8 cellular contexts compared by ENCODE assay signal in genomic region chr15:101187820-101188516, GRCh38.
DNase-seq lines count a peak whose midpoint lies in the region; ATAC-seq and TF ChIP-seq lines count a peak whose summit lies in the region.

No MANE protein-coding gene starts in this region.

- peak overlapping the region in 1 of 2 experiments; percentile 88 for H3K4ac ChIP-seq in mesenchymal stem cell (ENCODE audit: low read depth in 1 of 2, low read length in 2 of 2)

- 13% methylated on average over 14 of the region's 17 CpGs for WGBS in mesenchymal stem cell

- no peak overlapping the region for H2BK15ac ChIP-seq in mesenchymal stem cell (ENCODE audit: low read depth, poor library complexity, severe bottlenecking)

- no peak overlapping the region for H4K91ac ChIP-seq in mesenchymal stem cell (ENCODE audit: low read length)

- peak overlapping the region; percentile 11 for H2AK5ac ChIP-seq in mesenchymal stem cell (ENCODE audit: low read length, severe bottlenecking)

- H3K79me1 ChIP-seq in mesenchymal stem cell (replicated peaks; ENCODE audit: low read length, poor library complexity, severe bottlenecking): peaks cover 5% of the 10 kb centered on the region

- no peaks in the 10 kb centered on the region for H3K9me3 ChIP-seq in mesenchymal stem cell (ENCODE audit: control insufficient read depth, low read length)

- H3K27me3 ChIP-seq in mesenchymal stem cell (ENCODE audit: control insufficient read depth in 1 of 2, insufficient read depth in 1 of 2, low read length in 2 of 2): no peaks in the 10 kb centered on the region

- no peak overlapping the region for H3K18ac ChIP-seq in mesenchymal stem cell (ENCODE audit: low read depth in 1 of 2, low read length in 2 of 2)

- no peak overlapping the region for H3K14ac ChIP-seq in mesenchymal stem cell (ENCODE audit: low read length in 2 of 2)

- no peak overlapping the region for H4K8ac ChIP-seq in mesenchymal stem cell (ENCODE audit: low read length)

- H2BK120ac ChIP-seq in mesenchymal stem cell (ENCODE audit: low read depth, low read length): no peak overlapping the region

- peak overlapping the region; percentile 79 for H3K27ac ChIP-seq in mesenchymal stem cell (ENCODE audit: low read length, poor library complexity, severe bottlenecking)

- H3K4me3 ChIP-seq in GM12864 (ENCODE audit: low read depth, low read length): peak overlapping the region; percentile 7; the same call in 1 of the 2 replicates
- peak overlapping the region; percentile 8 for H3K4me3 ChIP-seq in astrocyte of the spinal cord (ENCODE audit: low read depth, low read length)
- peak overlapping the region in 1 of 2 experiments; percentile 48 for H3K4me3 ChIP-seq in mesenchymal stem cell (ENCODE audit: insufficient read depth in 1 of 2, low read depth in 1 of 2, low read length in 2 of 2)

- peaks cover 24% of the 10 kb centered on the region for H3K4me1 ChIP-seq in mesenchymal stem cell (ENCODE audit: control insufficient read depth, insufficient read depth, low read depth, low read length)

- no peak overlapping the region for H3K23ac ChIP-seq in mesenchymal stem cell (ENCODE audit: low read length in 2 of 2)

- H3K9ac ChIP-seq in mesenchymal stem cell (ENCODE audit: low read length): peak overlapping the region; percentile 68

- no peak overlapping the region for H2BK5ac ChIP-seq in mesenchymal stem cell (ENCODE audit: low read depth, low read length, poor library complexity, severe bottlenecking)

- peak; percentile 87 for ATAC-seq in HG02885 (IDR thresholded peaks at IDR 0.05; ENCODE audit: poor library complexity, unreplicated experiment)

- in situ Hi-C loops in astrocyte of the spinal cord (cut with HindIII; ENCODE audit: low sequenced_read_pairs): no loop called here

- peaks cover 5% of the 10 kb centered on the region in 2 experiments for H3K36me3 ChIP-seq in mesenchymal stem cell (ENCODE audit: control insufficient read depth in 1 of 2, insufficient read depth in 2 of 2, low read depth in 1 of 2, low read length in 2 of 2)

- no peak for DNase-seq in GM12864 (ENCODE audit: low read depth)
- peak; percentile 93 for DNase-seq in astrocyte of the spinal cord (ENCODE audit: low read depth, low spot score)
- peak; percentile 99 for DNase-seq in mesenchymal stem cell
- no peak for DNase-seq in NCI-H510A (lab: John Stamatoyannopoulos, UW)
- DNase-seq in COR-L47 (lab: John Stamatoyannopoulos, UW): no peak
- no peak for DNase-seq in activated effector memory CD4-positive, alpha-beta T cell treated with Interleukin-2 at 50 U/mL for 16 hours
- DNase-seq in middle frontal gyrus (ENCODE audit: extremely low spot score, low spot score): no peak

- H2BK12ac ChIP-seq in mesenchymal stem cell (ENCODE audit: low read length in 2 of 2): peak overlapping the region in 1 of 2 experiments; percentile 7

- H2AFZ ChIP-seq in mesenchymal stem cell (ENCODE audit: low read depth, low read length): no peak overlapping the region

- peak overlapping the region; percentile 18 for H3K4me2 ChIP-seq in mesenchymal stem cell (ENCODE audit: low read length, poor library complexity, severe bottlenecking)

- no peak for TF ChIP-seq CTCF in GM12864 (IDR thresholded peaks at IDR 0.05; ENCODE audit: low read depth, low read length, missing control alignments)
- TF ChIP-seq CTCF in astrocyte of the spinal cord (IDR thresholded peaks at IDR 0.05; ENCODE audit: low read depth, low read length): no peak

Comparison
In these comparisons a context has a peak if more than half of its experiments do, and no peak if none do; other contexts are left out.
1. DNase-seq: peak in astrocyte of the spinal cord (single experiment) and mesenchymal stem cell (single experiment); none in GM12864 (single experiment), NCI-H510A (single experiment), COR-L47 (single experiment), activated effector memory CD4-positive, alpha-beta T cell treated with Interleukin-2 at 50 U/mL for 16 hours (single experiment) and middle frontal gyrus (single experiment).